Comparison of ENCODE assay signal across 8 cellular contexts in genomic region chr9:98045234-98046160, GRCh38. TPM values are rescaled to one million over a fixed set of nuclear protein-coding genes. Genes with fewer than 3 reads are reported as not detected.
DNase-seq lines count a peak whose midpoint lies in the region; ATAC-seq and TF ChIP-seq lines count a peak whose summit lies in the region.

No MANE protein-coding gene starts in this region.

- peaks cover 45% of the 10 kb centered on the region for H3K4me1 Mint-ChIP-seq in stimulated activated memory B cell treated with anti-CD40 and anti-IgM and Interleukin-4, amounts not matched to agents 10 μg/mL and 1 μg/mL and 100 μg/mL, for 72 hours

- intact Hi-C loops in body of pancreas (cut with DNase I) (no loop called here), heart right ventricle (cut with DNase I) (no loop called here)

- no peak for TF ChIP-seq POLR2A in body of pancreas (IDR thresholded peaks at IDR 0.05)

- H3K9me3 ChIP-seq in body of pancreas (no peaks in the 10 kb centered on the region), heart right ventricle (no peaks in the 10 kb centered on the region)

- H3K4me3 Mint-ChIP-seq in stimulated activated memory B cell treated with anti-CD40 and anti-IgM and Interleukin-4, amounts not matched to agents 10 μg/mL and 1 μg/mL and 100 μg/mL, for 72 hours, result peak overlapping the region; percentile 77

- 58 to 60% methylated on average over 6 of the region's 6 CpGs for WGBS in body of pancreas, 2 donors
- WGBS in heart right ventricle, 2 donors, result 68 to 73% methylated on average over 6 of the region's 6 CpGs

- H3K27me3 Mint-ChIP-seq in stimulated activated memory B cell treated with anti-CD40 and anti-IgM and Interleukin-4, amounts not matched to agents 10 μg/mL and 1 μg/mL and 100 μg/mL, for 72 hours, result no peaks in the 10 kb centered on the region

- H3K9me3 Mint-ChIP-seq in stimulated activated memory B cell treated with anti-CD40 and anti-IgM and Interleukin-4, amounts not matched to agents 10 μg/mL and 1 μg/mL and 100 μg/mL, for 72 hours, result no peaks in the 10 kb centered on the region

- H3K4me1 ChIP-seq in body of pancreas (no peaks in the 10 kb centered on the region), heart right ventricle (peaks cover 0 to 17% (median 0%) of the 10 kb centered on the region in 9 donors)

- H3K4me3 ChIP-seq in body of pancreas, result no peak overlapping the region
- H3K4me3 ChIP-seq in heart right ventricle, result peak overlapping the region in 1 of 10 donors; percentile 42

- peaks cover 25% of the 10 kb centered on the region for H3K36me3 Mint-ChIP-seq in stimulated activated memory B cell treated with anti-CD40 and anti-IgM and Interleukin-4, amounts not matched to agents 10 μg/mL and 1 μg/mL and 100 μg/mL, for 72 hours

- peak; percentile 93 to 96 for ATAC-seq in activated CD4-positive, CD25-positive, alpha-beta regulatory T cell treated with anti-CD3 and anti-CD28 coated beads, Interleukin-2, amount 50 U/mL, for 24 hours
- ATAC-seq in HG02938 (IDR thresholded peaks at IDR 0.05; ENCODE audit: unreplicated experiment) (peak; percentile 76), body of pancreas (peak; percentile 47), heart right ventricle (no peak), HG03457 (IDR thresholded peaks at IDR 0.05; ENCODE audit: unreplicated experiment) (no peak)
- peak; percentile 93 for ATAC-seq in stimulated activated memory B cell treated with anti-CD40 and anti-IgM and Interleukin-4, amounts not matched to agents 10 μg/mL and 1 μg/mL and 100 μg/mL, for 72 hours

- peak overlapping the region; percentile 90 for H3K27ac Mint-ChIP-seq in stimulated activated memory B cell treated with anti-CD40 and anti-IgM and Interleukin-4, amounts not matched to agents 10 μg/mL and 1 μg/mL and 100 μg/mL, for 72 hours

- H3K27me3 ChIP-seq in body of pancreas (no peaks in the 10 kb centered on the region), heart right ventricle (peaks cover 0 to 2% (median 0%) of the 10 kb centered on the region in 7 donors)

- H3K27ac ChIP-seq in body of pancreas, result peak overlapping the region in 1 of 4 donors; percentile 36
- peak overlapping the region in 1 of 10 donors; percentile 72 for H3K27ac ChIP-seq in heart right ventricle

- TF ChIP-seq CTCF in body of pancreas (IDR thresholded peaks at IDR 0.05), result no peak
- peak in 1 of 9 donors; percentile 13 for TF ChIP-seq CTCF in heart right ventricle (IDR thresholded peaks at IDR 0.05)

- H3K36me3 ChIP-seq in body of pancreas (replicated peaks in 1 of 2; ENCODE audit: insufficient read depth in 1 of 2, low read depth in 2 of 2) (no peaks in the 10 kb centered on the region), heart right ventricle (no peaks in the 10 kb centered on the region)

- DNase-seq in activated CD4-positive, CD25-positive, alpha-beta regulatory T cell (lab: John Stamatoyannopoulos, UW), result no peak
- DNase-seq in OCI-M1 (lab: John Stamatoyannopoulos, UW) (peak; percentile 95), body of pancreas (peak in 1 of 4 donors; percentile 31), heart right ventricle (no peak)

RNA-seq across cellular contexts. Expression of gene NANS, which starts 11.0 kb away (rescaled TPM):
- 10 to 100 TPM; 31.4 to 45.2 TPM for total RNA-seq in body of pancreas
- 10 to 100 TPM; 20.0 to 43.7 (median 30.0) TPM for total RNA-seq in heart right ventricle
- 100 to 1,000 TPM in 1 of 2 donors, 10 to 100 TPM in 1; 38.3 to 141 TPM for polyA plus RNA-seq in heart right ventricle

Comparison
In these comparisons a context has a peak if more than half of its experiments do, and no peak if none do; other contexts are left out.
1. ATAC-seq: peak in activated CD4-positive, CD25-positive, alpha-beta regulatory T cell treated with anti-CD3 and anti-CD28 coated beads, Interleukin-2, amount 50 U/mL, for 24 hours (2 of 2), HG02938 (single experiment), body of pancreas (single experiment) and stimulated activated memory B cell treated with anti-CD40 and anti-IgM and Interleukin-4, amounts not matched to agents 10 μg/mL and 1 μg/mL and 100 μg/mL, for 72 hours (single experiment); none in heart right ventricle (0 of 8) and HG03457 (single experiment).